In genomic region chr1:156706647-156707008, GRCh38 we compare ENCODE assay signal across 8 cellular contexts. TPM values are rescaled to one million over a fixed set of nuclear protein-coding genes. Genes with fewer than 3 reads are reported as not detected.
A peak's percentile ranks its signal among the peaks of the same experiment; 100 is the strongest.
DNase-seq lines count a peak whose midpoint lies in the region; ATAC-seq, FAIRE-seq and TF ChIP-seq lines count a peak whose summit lies in the region.

No MANE protein-coding gene starts in this region.

- no peak for FAIRE-seq in GM12891 (lab: Jason Lieb, UNC)

- no peak overlapping the region for H3K56ac ChIP-seq in H9 (ENCODE audit: insufficient read length, low read depth, low read length)

- peaks cover 2 to 11% (median 5%) of the 10 kb centered on the region in 3 experiments; a peak in 6 of 7 replicates for H3K36me3 Mint-ChIP-seq in H9 (ENCODE audit: insufficient read depth in 1 of 3, low read depth in 3 of 3)
- no peaks in the 10 kb centered on the region for H3K36me3 Mint-ChIP-seq in activated CD4-positive, alpha-beta memory T cell treated with anti-CD3 and anti-CD28 coated beads, Interleukin-2, amount 10 ng/mL, durations not matched to agents 7 days and 5 days (ENCODE audit: low read depth)

- no peak overlapping the region for H2BK12ac ChIP-seq in H9 (ENCODE audit: insufficient read length, low read depth, low read length)

- peak overlapping the region; percentile 27; the same call in 1 of the 2 replicates for H3K14ac ChIP-seq in H9 (ENCODE audit: insufficient read depth, low read length)

- peak overlapping the region; percentile 74 to 91 for H3K4me3 Mint-ChIP-seq in H9
- peak overlapping the region; percentile 70 for H3K4me3 Mint-ChIP-seq in activated CD4-positive, alpha-beta memory T cell treated with anti-CD3 and anti-CD28 coated beads, Interleukin-2, amount 10 ng/mL, durations not matched to agents 7 days and 5 days

- H3K4ac ChIP-seq in H9 (ENCODE audit: low read depth, low read length), result no peak overlapping the region

- H3K79me1 ChIP-seq in H9 (ENCODE audit: insufficient read depth, low read depth, low read length, poor library complexity, severe bottlenecking), result no peaks in the 10 kb centered on the region

- H4K91ac ChIP-seq in H9 (ENCODE audit: insufficient read length, low read depth, low read length), result no peak overlapping the region

- DNase-seq in H9 (peak; percentile 82), foreskin fibroblast (peak; percentile 76 to 95), GM12891 (ENCODE audit: insufficient read length, low spot score) (no peak)
- DNase-seq in activated CD4-positive, alpha-beta memory T cell treated with anti-CD3 and anti-CD28 coated beads, Interleukin-2, amount 10 ng/mL, durations not matched to agents 7 days and 5 days, result no peak

- H2BK15ac ChIP-seq in H9 (ENCODE audit: low read depth, low read length), result no peak overlapping the region

- no peaks in the 10 kb centered on the region; a peak in 1 of 5 replicates for H3K9me3 Mint-ChIP-seq in H9
- H3K9me3 Mint-ChIP-seq in activated CD4-positive, alpha-beta memory T cell treated with anti-CD3 and anti-CD28 coated beads, Interleukin-2, amount 10 ng/mL, durations not matched to agents 7 days and 5 days, result no peaks in the 10 kb centered on the region

- no peak for TF ChIP-seq POLR2A in GM12891 (IDR thresholded peaks at IDR 0.05; ENCODE audit: low read depth, low read length)

- H3K27me3 ChIP-seq in H9 (ENCODE audit: insufficient read depth, low read length) (peaks cover 3% of the 10 kb centered on the region; the same call in 1 of the 2 replicates), parathyroid adenoma (ENCODE audit: control insufficient read depth, insufficient read depth, low read length) (no peaks in the 10 kb centered on the region)

- no peak for ATAC-seq in GM19467 (IDR thresholded peaks at IDR 0.05; ENCODE audit: unreplicated experiment)
- ATAC-seq in GM21717 (IDR thresholded peaks at IDR 0.05; ENCODE audit: unreplicated experiment), result no peak
- ATAC-seq in GM21390 (IDR thresholded peaks at IDR 0.05; ENCODE audit: unreplicated experiment), result no peak

- peak overlapping the region; percentile 97 to 99 (median 98) for H3K27ac Mint-ChIP-seq in H9
- H3K27ac Mint-ChIP-seq in activated CD4-positive, alpha-beta memory T cell treated with anti-CD3 and anti-CD28 coated beads, Interleukin-2, amount 10 ng/mL, durations not matched to agents 7 days and 5 days, result no peak overlapping the region

- H4K5ac ChIP-seq in H9 (ENCODE audit: insufficient read length, low read depth, low read length), result no peak overlapping the region

- peak overlapping the region; percentile 39 for H3K18ac ChIP-seq in H9 (ENCODE audit: insufficient read length, low read depth, low read length)

- H2AFZ ChIP-seq in H9 (ENCODE audit: low read length) (no peak overlapping the region), parathyroid adenoma (peak overlapping the region; percentile 87)

- no peaks in the 10 kb centered on the region for H4K20me1 ChIP-seq in H9 (ENCODE audit: control insufficient read depth, insufficient read depth, insufficient read length)

- POLR2A ChIA-PET in activated CD4-positive, alpha-beta memory T cell treated with anti-CD3 and anti-CD28 coated beads, Interleukin-2, amount 10 ng/mL, durations not matched to agents 7 days and 5 days (lab: Charles Lee), result interaction anchor here (0.6 to 3.3 kb wide), 8 partner anchors 9 to 45 kb away, joined by 3 to 11 read pairs (median 4); partner anchors contain the start of genes HDGF, ISG20L2 and METTL25B

- H3K9ac ChIP-seq in H9 (ENCODE audit: extremely low read depth, insufficient read length, low read length) (peak overlapping the region; percentile 3), parathyroid adenoma (no peak overlapping the region)

- no peak overlapping the region for H2BK5ac ChIP-seq in H9 (ENCODE audit: insufficient read length, low read length)

- peaks cover 17% of the 10 kb centered on the region; the same call in 1 of the 2 replicates for H3K4me1 ChIP-seq in H9 (ENCODE audit: insufficient read depth, low read length)
- H3K4me1 ChIP-seq in parathyroid adenoma, result peaks cover 16% of the 10 kb centered on the region

- no peak overlapping the region for H4K8ac ChIP-seq in H9 (replicated peaks; ENCODE audit: insufficient read length, low read depth, low read length)

- no peak overlapping the region for H3K23ac ChIP-seq in H9 (ENCODE audit: insufficient read length, low read depth, low read length)

- CTCF ChIA-PET in activated CD4-positive, alpha-beta memory T cell treated with anti-CD3 and anti-CD28 coated beads, Interleukin-2, amount 10 ng/mL, durations not matched to agents 7 days and 5 days (lab: Charles Lee), result interaction anchor here (0.6 to 10.7 kb wide), 13 partner anchors 9 to 186 kb away, joined by 3 to 109 read pairs (median 8); partner anchors contain the start of genes INSRR, MRPL24, NES and NTRK1

- peaks cover 72 to 77% of the 10 kb centered on the region in 2 experiments for H3K4me1 Mint-ChIP-seq in H9
- peaks cover 21% of the 10 kb centered on the region for H3K4me1 Mint-ChIP-seq in activated CD4-positive, alpha-beta memory T cell treated with anti-CD3 and anti-CD28 coated beads, Interleukin-2, amount 10 ng/mL, durations not matched to agents 7 days and 5 days

- H3K23me2 ChIP-seq in H9 (ENCODE audit: insufficient read length, low read depth, low read length, poor library complexity, severe bottlenecking), result peaks cover 39% of the 10 kb centered on the region

- H3K9me3 ChIP-seq in H9 (ENCODE audit: control insufficient read depth, low read depth, low read length), result no peaks in the 10 kb centered on the region
- no peaks in the 10 kb centered on the region for H3K9me3 ChIP-seq in parathyroid adenoma (ENCODE audit: control insufficient read depth, low read length)

- H3K4me2 ChIP-seq in H9 (ENCODE audit: insufficient read depth, insufficient read length, low read length), result peak overlapping the region; percentile 83
- H3K4me2 ChIP-seq in parathyroid adenoma (ENCODE audit: low read length), result peak overlapping the region; percentile 88

- H3K27me3 Mint-ChIP-seq in H9 (ENCODE audit: low read depth), result peaks cover 32% of the 10 kb centered on the region
- peaks cover 38% of the 10 kb centered on the region for H3K27me3 Mint-ChIP-seq in activated CD4-positive, alpha-beta memory T cell treated with anti-CD3 and anti-CD28 coated beads, Interleukin-2, amount 10 ng/mL, durations not matched to agents 7 days and 5 days

- no peak overlapping the region for H2BK20ac ChIP-seq in H9 (ENCODE audit: low read depth, low read length, poor library complexity, severe bottlenecking)

- no peak for TF ChIP-seq CTCF in H9 (conservative IDR thresholded peaks at IDR 0.05)
- TF ChIP-seq CTCF in foreskin fibroblast (IDR thresholded peaks at IDR 0.05; ENCODE audit: low read depth, low read length), result no peak
- no peak for TF ChIP-seq CTCF in parathyroid adenoma (IDR thresholded peaks at IDR 0.05)

- H3K36me3 ChIP-seq in parathyroid adenoma (ENCODE audit: control insufficient read depth, insufficient read depth, low read length), result no peaks in the 10 kb centered on the region

- H3K79me2 ChIP-seq in H9 (ENCODE audit: insufficient read depth, low read length), result no peaks in the 10 kb centered on the region
- no peaks in the 10 kb centered on the region for H3K79me2 ChIP-seq in parathyroid adenoma

- WGBS in H9 (ENCODE audit: extremely low coverage, insufficient read length, low lambda C conversion rate), result no CpG with 5 or more reads among the region's 24 CpGs

- H2BK120ac ChIP-seq in H9 (ENCODE audit: low read depth, low read length, poor library complexity, severe bottlenecking), result no peak overlapping the region

- no peak overlapping the region for H3T11ph ChIP-seq in H9 (ENCODE audit: low read length)

- H3K4me3 ChIP-seq in foreskin fibroblast (ENCODE audit: low read depth in 1 of 2, low read length in 2 of 2) (peak overlapping the region; percentile 74 to 83), parathyroid adenoma (ENCODE audit: low read depth, low read length) (peak overlapping the region; percentile 70)

- no peak overlapping the region for H2AK5ac ChIP-seq in H9 (ENCODE audit: insufficient read length, low read length)

- H3K27ac ChIP-seq in H9 (ENCODE audit: insufficient read length, low read depth, low read length) (no peak overlapping the region), parathyroid adenoma (peak overlapping the region; percentile 68)

TF ChIP-seq in GM12891, 5 proteins besides CTCF, POLR2A, EP300 and RAD21:
- TF ChIP-seq POU2F2 (IDR thresholded peaks at IDR 0.05; ENCODE audit: low read depth, low read length) (no peak), PAX5 (IDR thresholded peaks at IDR 0.05; ENCODE audit: insufficient read depth, low read length, severe bottlenecking) (no peak), TAF1 (IDR thresholded peaks at IDR 0.05; ENCODE audit: low read depth, low read length) (no peak), SPI1 (IDR thresholded peaks at IDR 0.05; ENCODE audit: low read depth, low read length) (no peak), POLR2AphosphoS5 (IDR thresholded peaks at IDR 0.05; ENCODE audit: low read depth, low read length) (no peak)

RNA-seq across cellular contexts. Expression of gene CRABP2, which starts 1.2 kb away (rescaled TPM):
- total RNA-seq in H9 (2021), result 180 and 184 TPM in 2 replicates
- total RNA-seq in activated CD4-positive, alpha-beta memory T cell treated with anti-CD3 and anti-CD28 coated beads, Interleukin-2, amount 10 ng/mL, durations not matched to agents 7 days and 5 days, result 1 to 10 TPM in 1 of 2 experiments, under 1 TPM in 1; 0.58 to 1.2 TPM
- 0.18 TPM for polyA plus RNA-seq in GM12891 (2012; ENCODE audit: low read depth, missing spikeins)

RNA-seq across cellular contexts. Expression of gene METTL25B, which starts 21.6 kb away (rescaled TPM):
- total RNA-seq in H9 (2021), result 24.4 and 26.2 TPM in 2 replicates
- 10 to 100 TPM; 40.3 to 44.3 TPM for total RNA-seq in activated CD4-positive, alpha-beta memory T cell treated with anti-CD3 and anti-CD28 coated beads, Interleukin-2, amount 10 ng/mL, durations not matched to agents 7 days and 5 days
- 17.7 TPM for polyA plus RNA-seq in GM12891 (2012; ENCODE audit: low read depth, missing spikeins)

RNA-seq across cellular contexts. Expression of gene ISG20L2, which starts 21.9 kb away (rescaled TPM):
- total RNA-seq in H9 (2021), result 52.4 and 57.6 TPM in 2 replicates
- 10 to 100 TPM; 42.0 to 43.3 TPM for total RNA-seq in activated CD4-positive, alpha-beta memory T cell treated with anti-CD3 and anti-CD28 coated beads, Interleukin-2, amount 10 ng/mL, durations not matched to agents 7 days and 5 days
- polyA plus RNA-seq in GM12891 (2012; ENCODE audit: low read depth, missing spikeins), result 20.5 TPM

RNA-seq across cellular contexts. Expression of gene NES, which starts 29.4 kb away (rescaled TPM):
- total RNA-seq in H9 (2021), result 167 and 168 TPM in 2 replicates
- not detected for total RNA-seq in activated CD4-positive, alpha-beta memory T cell treated with anti-CD3 and anti-CD28 coated beads, Interleukin-2, amount 10 ng/mL, durations not matched to agents 7 days and 5 days
- 0.01 TPM for polyA plus RNA-seq in GM12891 (2012; ENCODE audit: low read depth, missing spikeins)

RNA-seq across cellular contexts. Expression of gene MRPL24, which starts 34.3 kb away (rescaled TPM):
- total RNA-seq in H9 (2021), result 27.3 and 29.0 TPM in 2 replicates
- 10 to 100 TPM; 40.3 to 43.8 TPM for total RNA-seq in activated CD4-positive, alpha-beta memory T cell treated with anti-CD3 and anti-CD28 coated beads, Interleukin-2, amount 10 ng/mL, durations not matched to agents 7 days and 5 days
- polyA plus RNA-seq in GM12891 (2012; ENCODE audit: low read depth, missing spikeins), result 116 TPM

Comparison
In these comparisons a context has a peak if more than half of its experiments do, and no peak if none do; other contexts are left out.
1. DNase-seq: peak in H9 (single experiment) and foreskin fibroblast (2 of 2); none in activated CD4-positive, alpha-beta memory T cell treated with anti-CD3 and anti-CD28 coated beads, Interleukin-2, amount 10 ng/mL, durations not matched to agents 7 days and 5 days (single experiment) and GM12891 (single experiment).
2. RNA of gene CRABP2, which starts 1.2 kb away (total RNA-seq): 180 to 184 TPM in H9; 0.58 to 1.2 TPM in activated CD4-positive, alpha-beta memory T cell treated with anti-CD3 and anti-CD28 coated beads, Interleukin-2, amount 10 ng/mL, durations not matched to agents 7 days and 5 days; every median in the first group is over 10 times any median in the second.